7 cellular contexts compared by ENCODE assay signal in the genomic region with DNA sequence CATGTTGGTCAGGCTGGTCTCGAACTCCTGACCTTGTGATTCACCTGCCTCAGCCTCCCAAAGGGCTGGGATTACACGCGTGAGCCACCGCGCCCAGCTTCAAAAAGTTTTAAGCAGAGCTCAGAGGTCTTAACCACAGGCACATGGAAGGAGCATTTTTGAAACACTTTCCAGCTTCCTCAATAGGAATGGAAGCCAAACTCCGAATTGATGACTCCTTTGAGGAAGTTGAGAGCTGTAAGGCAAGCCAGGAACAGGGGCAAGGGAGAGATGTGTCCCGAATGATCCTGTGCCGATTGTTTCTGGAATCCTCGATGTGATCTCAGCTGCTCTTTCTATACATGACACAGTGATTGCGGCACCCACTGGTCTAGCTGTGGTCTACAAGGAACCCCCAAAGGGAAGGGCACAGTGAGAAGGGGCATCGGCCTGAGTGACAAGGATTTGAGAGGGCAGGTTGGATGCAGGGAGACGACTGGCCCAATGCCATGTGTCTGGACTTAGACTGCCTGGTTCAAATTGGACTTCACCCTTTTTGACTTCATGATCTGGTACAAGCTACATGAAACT.
A peak's percentile ranks its signal among the peaks of the same experiment; 100 is the strongest.
DNase-seq lines count a peak whose midpoint lies in the region; ATAC-seq, FAIRE-seq and TF ChIP-seq lines count a peak whose summit lies in the region.
"Not testable (repeated sequence)": the region's sequence is repeated elsewhere in the genome, so short reads cannot be mapped to it uniquely, and the experiment has no call there.

No MANE protein-coding gene starts in this region.

- TF ChIP-seq CTCF in HFFc6 (IDR thresholded peaks at IDR 0.05); astrocyte (IDR thresholded peaks at IDR 0.05; ENCODE audit: insufficient read depth, low read depth, low read length); lower lobe of right lung (IDR thresholded peaks at IDR 0.05); osteoblast (IDR thresholded peaks at IDR 0.05; ENCODE audit: extremely low read depth, low read depth, low read length): not testable (repeated sequence)

- H3K4me1 ChIP-seq in astrocyte (ENCODE audit: insufficient read depth, low read length); osteoblast (ENCODE audit: insufficient read depth, low read length): not testable (repeated sequence)
- H3K4me1 ChIP-seq in lower lobe of right lung = peaks cover 11% of the 10 kb centered on the region

- ATAC-seq in lower lobe of right lung = not testable (repeated sequence)

- not testable (repeated sequence) for H3K9ac ChIP-seq in astrocyte (ENCODE audit: low read length)

- not testable (repeated sequence) for H3K9me3 ChIP-seq in astrocyte (ENCODE audit: insufficient read depth, low read depth, low read length); lower lobe of right lung; osteoblast (ENCODE audit: low read depth, low read length)

- not testable (repeated sequence) for H3K4me2 ChIP-seq in astrocyte (ENCODE audit: low read length); osteoblast (ENCODE audit: insufficient read depth, low read length)

- not testable (repeated sequence) for H3K4me1 Mint-ChIP-seq in HFFc6 (ENCODE audit: low read depth); astrocyte (ENCODE audit: low read depth, unreplicated experiment)

- peaks cover 11% of the 10 kb centered on the region for H3K36me3 Mint-ChIP-seq in HFFc6 (ENCODE audit: low read depth)
- H3K36me3 Mint-ChIP-seq in astrocyte (ENCODE audit: low read depth, unreplicated experiment) = not testable (repeated sequence)

- peaks cover 49% of the 10 kb centered on the region for H3K27me3 Mint-ChIP-seq in HFFc6 (ENCODE audit: insufficient read depth)
- H3K27me3 Mint-ChIP-seq in astrocyte (ENCODE audit: low read depth, unreplicated experiment) = peaks cover 65% of the 10 kb centered on the region

- H3K36me3 ChIP-seq in astrocyte (ENCODE audit: insufficient read depth, low read length); lower lobe of right lung; osteoblast (ENCODE audit: insufficient read depth, low read length): not testable (repeated sequence)

- H2AFZ ChIP-seq in astrocyte (ENCODE audit: low read depth, low read length) = not testable (repeated sequence)
- H2AFZ ChIP-seq in osteoblast (ENCODE audit: low read length) = peak overlapping the region; percentile 68

- not testable (repeated sequence) for H3K4me3 ChIP-seq in astrocyte (ENCODE audit: insufficient read depth, low read depth, low read length); lower lobe of right lung; osteoblast (ENCODE audit: insufficient read depth, low read length)

- peaks cover 14% of the 10 kb centered on the region for H3K9me3 Mint-ChIP-seq in HFFc6
- not testable (repeated sequence) for H3K9me3 Mint-ChIP-seq in astrocyte (ENCODE audit: unreplicated experiment)

- intact Hi-C loops in lower lobe of right lung (cut with DNase I) = not testable (repeated sequence)

- not testable (repeated sequence) for H3K27ac Mint-ChIP-seq in HFFc6; astrocyte (ENCODE audit: unreplicated experiment)

- DNase-seq in AG20443 (ENCODE audit: low spot score) (peak; percentile 6), GM04503 (ENCODE audit: low read depth) (peak; percentile 42), HFFc6 (peak; percentile 39), astrocyte (ENCODE audit: low read depth) (peak; percentile 35), fibroblast of peridontal ligament (ENCODE audit: extremely low read depth) (peak; percentile 35), lower lobe of right lung (peak; percentile 15), osteoblast (ENCODE audit: insufficient read length, low spot score, missing footprints) (peak; percentile 56)

- not testable (repeated sequence) for H4K20me1 ChIP-seq in astrocyte (ENCODE audit: insufficient read depth, low read length); osteoblast (ENCODE audit: insufficient read depth, low read length)

- not testable (repeated sequence) for H3K79me2 ChIP-seq in astrocyte (ENCODE audit: insufficient read depth, low read length); osteoblast (ENCODE audit: insufficient read depth, low read length)

- not testable (repeated sequence) for H3K27ac ChIP-seq in astrocyte (ENCODE audit: low read depth, low read length); lower lobe of right lung
- peak overlapping the region; percentile 37 for H3K27ac ChIP-seq in osteoblast (ENCODE audit: low read depth, low read length)

- H3K4me3 Mint-ChIP-seq in HFFc6; astrocyte (ENCODE audit: unreplicated experiment): not testable (repeated sequence)

- FAIRE-seq in astrocyte (lab: Jason Lieb, UNC) = not testable (repeated sequence)

- H3K27me3 ChIP-seq in astrocyte (ENCODE audit: insufficient read depth, low read length) = peaks cover 27% of the 10 kb centered on the region
- peaks cover 36% of the 10 kb centered on the region for H3K27me3 ChIP-seq in lower lobe of right lung (ENCODE audit: low read depth)
- H3K27me3 ChIP-seq in osteoblast (ENCODE audit: insufficient read depth, low read length) = peaks cover 20% of the 10 kb centered on the region

Comparison
In these comparisons a context has a peak if more than half of its experiments do, and no peak if none do; other contexts are left out.
1. DNase-seq: peak in every context shown above with its lines; median percentile 56 in osteoblast; 42 in GM04503; 39 in HFFc6; 35 in astrocyte; 35 in fibroblast of peridontal ligament; 15 in lower lobe of right lung; 6 in AG20443.